8 cellular contexts compared by ENCODE assay signal in the genomic region with DNA sequence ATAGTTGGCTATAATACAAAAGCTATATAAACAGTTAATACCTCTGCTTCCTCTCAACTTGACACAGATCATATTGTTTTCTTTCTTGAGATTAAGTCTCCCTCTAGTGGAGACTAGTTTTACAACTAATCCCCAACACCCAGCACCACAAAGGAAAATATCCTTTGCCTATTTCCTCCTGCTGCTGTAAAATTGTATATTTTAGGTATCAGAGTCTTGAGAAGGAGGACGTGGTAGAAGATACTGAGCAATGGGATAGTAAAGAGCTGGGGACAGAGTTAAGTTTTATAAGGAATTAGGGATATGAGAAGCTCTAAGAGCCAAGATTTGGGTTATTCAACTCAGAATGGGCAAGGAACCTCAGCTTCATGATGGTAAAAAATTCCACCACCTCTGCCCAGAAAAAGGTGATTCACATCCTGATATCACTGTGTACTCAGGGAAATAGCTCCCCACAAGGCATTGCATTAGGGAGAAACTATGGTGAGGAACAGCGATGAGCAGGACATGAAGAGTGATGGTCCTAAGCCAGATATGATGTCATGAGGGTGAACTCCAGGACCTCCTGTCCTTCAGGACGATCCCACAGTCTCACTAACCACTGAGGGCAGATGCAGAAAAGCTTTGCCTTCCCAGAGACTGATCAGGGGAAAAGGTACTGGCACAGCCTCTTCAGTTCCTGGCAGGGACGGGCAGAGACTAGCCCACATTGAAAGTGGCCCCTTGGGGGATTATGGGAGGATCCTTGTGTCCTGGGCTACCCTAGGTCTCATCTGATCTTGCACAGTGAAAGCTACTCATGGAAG. TPM values are rescaled to one million over a fixed set of nuclear protein-coding genes. Genes with fewer than 3 reads are reported as not detected.
DNase-seq lines count a peak whose midpoint lies in the region; ATAC-seq and TF ChIP-seq lines count a peak whose summit lies in the region.

No MANE protein-coding gene starts in this region.

- H3K4me3 ChIP-seq in GM23338 (no peak overlapping the region), heart right ventricle (no peak overlapping the region)

- no peaks in the 10 kb centered on the region for H3K9me3 Mint-ChIP-seq in GM23338
- no peaks in the 10 kb centered on the region for H3K9me3 Mint-ChIP-seq in activated naive CD8-positive, alpha-beta T cell treated with anti-CD3 and anti-CD28 coated beads, Interleukin-2, amount 50 U/mL, for 24 hours
- H3K9me3 Mint-ChIP-seq in T-helper 2 cell treated with Interferon-gamma antibody and Interleukin-4, amounts not matched to agents 5 μg/mL and 100 μg/mL, for 36 hours: no peaks in the 10 kb centered on the region

- no peaks in the 10 kb centered on the region for H3K9me3 ChIP-seq in heart right ventricle

- no peak overlapping the region for H2AFZ ChIP-seq in GM23338

- no peaks in the 10 kb centered on the region for H3K36me3 ChIP-seq in GM23338 (ENCODE audit: insufficient read depth)
- no peaks in the 10 kb centered on the region for H3K36me3 ChIP-seq in heart right ventricle

- DNase-seq in GM23338 (ENCODE audit: low spot score) (peak; percentile 81), NCI-H2196 (lab: John Stamatoyannopoulos, UW; ENCODE audit: unreplicated experiment) (peak; percentile 65), heart right ventricle (no peak), sciatic nerve (ENCODE audit: low spot score) (no peak), posterior cingulate gyrus (no peak)
- no peak for DNase-seq in activated naive CD8-positive, alpha-beta T cell treated with anti-CD3 and anti-CD28 coated beads, Interleukin-2, amount 50 U/mL, for 24 hours
- DNase-seq in T-helper 2 cell treated with Interferon-gamma antibody and Interleukin-4, amounts not matched to agents 5 μg/mL and 100 μg/mL, for 36 hours (ENCODE audit: low spot score): no peak

- H3K27me3 ChIP-seq in GM23338 (ENCODE audit: insufficient read depth) (no peaks in the 10 kb centered on the region), heart right ventricle (no peaks in the 10 kb centered on the region)

- peaks cover 2% of the 10 kb centered on the region for H3K27me3 Mint-ChIP-seq in GM23338 (ENCODE audit: insufficient read depth, low read depth, poor library complexity)
- no peaks in the 10 kb centered on the region for H3K27me3 Mint-ChIP-seq in activated naive CD8-positive, alpha-beta T cell treated with anti-CD3 and anti-CD28 coated beads, Interleukin-2, amount 50 U/mL, for 24 hours
- H3K27me3 Mint-ChIP-seq in T-helper 2 cell treated with Interferon-gamma antibody and Interleukin-4, amounts not matched to agents 5 μg/mL and 100 μg/mL, for 36 hours (ENCODE audit: low read depth): no peaks in the 10 kb centered on the region

- H3K4me1 Mint-ChIP-seq in GM23338: peaks cover 9% of the 10 kb centered on the region
- peaks cover 22% of the 10 kb centered on the region for H3K4me1 Mint-ChIP-seq in activated naive CD8-positive, alpha-beta T cell treated with anti-CD3 and anti-CD28 coated beads, Interleukin-2, amount 50 U/mL, for 24 hours
- peaks cover 16% of the 10 kb centered on the region for H3K4me1 Mint-ChIP-seq in T-helper 2 cell treated with Interferon-gamma antibody and Interleukin-4, amounts not matched to agents 5 μg/mL and 100 μg/mL, for 36 hours (ENCODE audit: low read depth)

- ATAC-seq in GM23338 (peak; percentile 85), heart right ventricle (peak; percentile 72 to 89 (median 84)), sciatic nerve (peak; percentile 88)
- ATAC-seq in activated naive CD8-positive, alpha-beta T cell treated with anti-CD3 and anti-CD28 coated beads, Interleukin-2, amount 50 U/mL, for 24 hours: peak; percentile 73

- no peak overlapping the region for H3K27ac Mint-ChIP-seq in GM23338
- H3K27ac Mint-ChIP-seq in activated naive CD8-positive, alpha-beta T cell treated with anti-CD3 and anti-CD28 coated beads, Interleukin-2, amount 50 U/mL, for 24 hours: no peak overlapping the region
- no peak overlapping the region for H3K27ac Mint-ChIP-seq in T-helper 2 cell treated with Interferon-gamma antibody and Interleukin-4, amounts not matched to agents 5 μg/mL and 100 μg/mL, for 36 hours

- H3K27ac ChIP-seq in C4-2B: no peak overlapping the region
- no peak overlapping the region for H3K27ac ChIP-seq in GM23338 (ENCODE audit: low read depth)
- H3K27ac ChIP-seq in heart right ventricle: peak overlapping the region in 4 of 10 donors; percentile 2 to 79 (median 52)

- TF ChIP-seq CTCF in C4-2B (conservative IDR thresholded peaks at IDR 0.05) (peak; percentile 82), GM23338 (conservative IDR thresholded peaks at IDR 0.05; ENCODE audit: low read depth in 2 of 2) (peak; percentile 67 to 81), heart right ventricle (IDR thresholded peaks at IDR 0.05) (peak; percentile 39 to 81 (median 75))

- H3F3A ChIP-seq in GM23338 (replicated peaks; ENCODE audit: low read depth): peaks cover 4% of the 10 kb centered on the region

- 27 to 33% methylated on average over 4 of the region's 4 CpGs for WGBS in heart right ventricle, 2 donors

- H3K4me1 ChIP-seq in GM23338 (ENCODE audit: insufficient read depth): no peaks in the 10 kb centered on the region; the same call in 1 of the 2 replicates
- H3K4me1 ChIP-seq in heart right ventricle: peaks cover 0 to 40% (median 0%) of the 10 kb centered on the region in 9 donors

- peaks cover 4% of the 10 kb centered on the region; the same call in 1 of the 2 replicates for H3K9me2 ChIP-seq in GM23338 (ENCODE audit: insufficient read depth)

- no peaks in the 10 kb centered on the region for H3K36me3 Mint-ChIP-seq in GM23338 (ENCODE audit: low read depth)
- no peaks in the 10 kb centered on the region for H3K36me3 Mint-ChIP-seq in activated naive CD8-positive, alpha-beta T cell treated with anti-CD3 and anti-CD28 coated beads, Interleukin-2, amount 50 U/mL, for 24 hours (ENCODE audit: low read depth)
- H3K36me3 Mint-ChIP-seq in T-helper 2 cell treated with Interferon-gamma antibody and Interleukin-4, amounts not matched to agents 5 μg/mL and 100 μg/mL, for 36 hours (ENCODE audit: low read depth): no peaks in the 10 kb centered on the region

- no peaks in the 10 kb centered on the region for H3K79me2 ChIP-seq in GM23338 (replicated peaks; ENCODE audit: insufficient read depth)

- H3K4me3 Mint-ChIP-seq in GM23338: no peak overlapping the region
- H3K4me3 Mint-ChIP-seq in activated naive CD8-positive, alpha-beta T cell treated with anti-CD3 and anti-CD28 coated beads, Interleukin-2, amount 50 U/mL, for 24 hours: no peak overlapping the region
- H3K4me3 Mint-ChIP-seq in T-helper 2 cell treated with Interferon-gamma antibody and Interleukin-4, amounts not matched to agents 5 μg/mL and 100 μg/mL, for 36 hours: no peak overlapping the region

- no peak overlapping the region for H3K4me2 ChIP-seq in GM23338

- intact Hi-C loops in heart right ventricle (cut with DNase I): loop anchor here in 9 of 10 donors (2.0 to 10.0 kb wide), 6 partner anchors 155 to 188 kb away; a partner anchor contains a TSS
- intact Hi-C loops in sciatic nerve (cut with DNase I): loop anchor here (5.0 to 10.0 kb wide), 2 partner anchors 155 to 188 kb away; a partner anchor contains a TSS
- intact Hi-C loops in posterior cingulate gyrus (cut with DNase I): loop anchor here (2.0 to 10.0 kb wide), 2 partner anchors 156 to 188 kb away; a partner anchor contains a TSS

- H4K20me1 ChIP-seq in GM23338 (replicated peaks; ENCODE audit: insufficient read depth): no peaks in the 10 kb centered on the region

TF ChIP-seq in GM23338, 12 proteins besides CTCF, POLR2A, EP300 and RAD21 (continues in another document):
- TF ChIP-seq JUNB (IDR thresholded peaks at IDR 0.05; ENCODE audit: unreplicated experiment) (no peak), CREB1 (CRISPR knock-in tag; IDR thresholded peaks at IDR 0.05; ENCODE audit: low read depth) (no peak)

RNA-seq across cellular contexts. Expression of a gene that starts 14.7 kb away (rescaled TPM):
- total RNA-seq in GM23338 (2014; rRNA removed; shearing (Covaris generic)): not detected in 2 replicates
- polyA plus RNA-seq in GM23338 (2016; fragmentation: Nextera tagmentation; extraction: Ambion mirVana) (not detected in 2 replicates), heart right ventricle (not detected)
- total RNA-seq in heart right ventricle (not detected), sciatic nerve (0.49 TPM)

Comparison
In these comparisons a context has a peak if more than half of its experiments do, and no peak if none do; other contexts are left out.
1. DNase-seq: peak in GM23338 (single experiment) and NCI-H2196 (single experiment); none in activated naive CD8-positive, alpha-beta T cell treated with anti-CD3 and anti-CD28 coated beads, Interleukin-2, amount 50 U/mL, for 24 hours (single experiment), heart right ventricle (0 of 2), sciatic nerve (single experiment), T-helper 2 cell treated with Interferon-gamma antibody and Interleukin-4, amounts not matched to agents 5 μg/mL and 100 μg/mL, for 36 hours (single experiment) and posterior cingulate gyrus (0 of 10).
2. Peak in every context shown above with its lines, with median percentiles within 50 percentile points of each other: CTCF ChIP-seq and ATAC-seq.